Comparison of ENCODE assay signal across 10 cellular contexts in the genomic region with DNA sequence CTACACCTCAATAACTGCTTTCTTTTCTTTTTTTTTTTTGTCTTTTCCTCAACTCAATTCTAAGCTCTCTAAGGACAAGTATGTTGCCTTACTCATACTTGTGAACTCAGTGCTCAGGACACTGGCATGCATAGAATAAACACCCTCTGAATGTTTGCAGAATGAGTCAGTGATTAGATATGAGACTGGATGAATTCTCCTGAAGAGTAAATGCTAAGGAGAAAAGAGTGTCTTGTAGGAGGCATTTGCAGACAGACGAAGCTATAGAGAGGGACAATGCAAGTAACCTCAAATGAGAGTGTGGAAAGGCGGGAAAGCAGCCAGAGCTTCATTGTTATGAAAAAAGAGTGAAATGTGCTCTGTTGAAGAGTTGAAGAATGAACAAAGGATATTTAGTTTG.
DNase-seq lines count a peak whose midpoint lies in the region; ATAC-seq and TF ChIP-seq lines count a peak whose summit lies in the region.
"Had no signal": no experiment of that assay in that cellular context is flagged by ENCODE, and none has a peak within 500 bp of the region (broad histone marks: within the 10 kb centered on the region; RNA-seq: fewer than 3 reads in every experiment).

No MANE protein-coding gene starts in this region.

- TF ChIP-seq CTCF in AG04449 (IDR thresholded peaks at IDR 0.05; ENCODE audit: insufficient read depth, low read length, missing control alignments) (no peak), mesothelial cell of epicardium (IDR thresholded peaks at IDR 0.05; ENCODE audit: unreplicated experiment) (no peak)
- TF ChIP-seq CTCF in CD4-positive, alpha-beta T cell (IDR thresholded peaks at IDR 0.05): no peak

- DNase-seq in AG04449 (ENCODE audit: low read depth, low spot score): peak; percentile 95
- peak; percentile 69 for DNase-seq in brain pericyte (ENCODE audit: low read depth, low spot score)
- peak; percentile 97 for DNase-seq in kidney glomerular epithelial cell (lab: John Stamatoyannopoulos, UW)
- DNase-seq in inferior parietal cortex (ENCODE audit: extremely low spot score): no peak
- no peak for DNase-seq in mesothelial cell of epicardium (ENCODE audit: low spot score in 2 of 2, unreplicated experiment in 2 of 2)
- no peak for DNase-seq in CD4-positive, alpha-beta T cell
- DNase-seq: NCI-H1417 had no signal

- H3K4me1 ChIP-seq in HUES64 (ENCODE audit: insufficient read depth, low read length): peaks cover 25% of the 10 kb centered on the region

- no peaks in the 10 kb centered on the region for H3K27me3 Mint-ChIP-seq in mesothelial cell of epicardium (ENCODE audit: low read depth)
- no peaks in the 10 kb centered on the region for H3K27me3 Mint-ChIP-seq in CD4-positive, alpha-beta T cell

- H3K9me3 Mint-ChIP-seq in mesothelial cell of epicardium: peaks cover 5% of the 10 kb centered on the region
- no peaks in the 10 kb centered on the region for H3K9me3 Mint-ChIP-seq in CD4-positive, alpha-beta T cell

- H3K36me3 Mint-ChIP-seq in mesothelial cell of epicardium: no peaks in the 10 kb centered on the region
- H3K36me3 Mint-ChIP-seq in CD4-positive, alpha-beta T cell (ENCODE audit: low read depth): no peaks in the 10 kb centered on the region
- H3K36me3 Mint-ChIP-seq: CD14-positive monocyte had no signal

- no peak overlapping the region for H3K27ac Mint-ChIP-seq in mesothelial cell of epicardium
- no peak overlapping the region for H3K27ac Mint-ChIP-seq in CD4-positive, alpha-beta T cell

- H3K27ac ChIP-seq in HUES64 (ENCODE audit: low read depth, low read length): peak overlapping the region; percentile 88
- H3K27ac ChIP-seq in CD4-positive, alpha-beta T cell (ENCODE audit: low read depth, low read length): no peak overlapping the region

- POLR2A ChIA-PET in AG04449 (lab: Yijun Ruan, JAX): interaction anchor here (0.5 to 1.2 kb wide), 7 partner anchors 9 to 579 kb away, joined by 3 to 4 read pairs (median 3); no protein-coding TSS in a partner anchor
- POLR2A ChIA-PET in CD4-positive, alpha-beta T cell (lab: Charles Lee): no interaction called here

- no peaks in the 10 kb centered on the region for H3K27me3 ChIP-seq in HUES64 (ENCODE audit: insufficient read depth, low read length)
- H3K27me3 ChIP-seq in CD4-positive, alpha-beta T cell (ENCODE audit: control insufficient read depth, insufficient read depth, low read length): no peaks in the 10 kb centered on the region

- H3K9ac ChIP-seq in HUES64 (ENCODE audit: low read depth, low read length): no peak overlapping the region; the same call in 1 of the 2 replicates

- intact Hi-C loops in CD4-positive, alpha-beta T cell (cut with DNase I, micrococcal nuclease): no loop called here

- H3K9me3 ChIP-seq in HUES64 (ENCODE audit: insufficient read depth, low read depth, low read length): no peaks in the 10 kb centered on the region
- H3K9me3 ChIP-seq in CD4-positive, alpha-beta T cell (ENCODE audit: control insufficient read depth, low read length): no peaks in the 10 kb centered on the region

- H3K4me3 ChIP-seq in AG04449 (ENCODE audit: low read depth, low read length): no peak overlapping the region
- no peak overlapping the region for H3K4me3 ChIP-seq in HUES64 (ENCODE audit: low read length)

- ATAC-seq in HG03521 (IDR thresholded peaks at IDR 0.05; ENCODE audit: unreplicated experiment): no peak
- no peak for ATAC-seq in CD4-positive, alpha-beta T cell (ENCODE audit: poor library complexity)

- no peaks in the 10 kb centered on the region for H3K36me3 ChIP-seq in HUES64 (ENCODE audit: insufficient read depth, low read length)

- WGBS in HUES64: 36% methylated on average over 2 of the region's 2 CpGs

- H3K4me3 Mint-ChIP-seq in mesothelial cell of epicardium: no peak overlapping the region
- H3K4me3 Mint-ChIP-seq in CD4-positive, alpha-beta T cell: no peak overlapping the region
- H3K4me3 Mint-ChIP-seq: CD14-positive monocyte had no signal

- H3K4me1 Mint-ChIP-seq in mesothelial cell of epicardium: peaks cover under 1% of the 10 kb centered on the region
- no peaks in the 10 kb centered on the region for H3K4me1 Mint-ChIP-seq in CD4-positive, alpha-beta T cell (ENCODE audit: low read depth)
- H3K4me1 Mint-ChIP-seq: CD14-positive monocyte had no signal

- CTCF ChIA-PET in AG04449 (lab: Yijun Ruan, JAX): interaction anchor here (1.0 to 1.4 kb wide), 4 partner anchors 11 to 49 kb away, joined by 3 to 4 read pairs (median 4); no protein-coding TSS in a partner anchor
- CTCF ChIA-PET in CD4-positive, alpha-beta T cell (lab: Charles Lee): no interaction called here

Comparison
In these comparisons a context has a peak if more than half of its experiments do, and no peak if none do; other contexts are left out.
1. DNase-seq: peak in AG04449 (single experiment), brain pericyte (single experiment) and kidney glomerular epithelial cell (single experiment); none in inferior parietal cortex (single experiment), mesothelial cell of epicardium (0 of 2) and CD4-positive, alpha-beta T cell (0 of 10).